Comparison of ENCODE assay signal across 8 cellular contexts in genomic region chr12:54191550-54192022, GRCh38. TPM values are rescaled to one million over a fixed set of nuclear protein-coding genes. Genes with fewer than 3 reads are reported as not detected.
DNase-seq lines count a peak whose midpoint lies in the region; ATAC-seq lines count a peak whose summit lies in the region.

No MANE protein-coding gene starts in this region.

- H3K9me3 ChIP-seq in BLaER1 treated with 17β-estradiol and CSF1 and Interleukin-3, amounts not matched to agents 10 nM and 100 nM (replicated peaks in 1 of 11): no peaks in the 10 kb centered on the region
- no peaks in the 10 kb centered on the region for H3K9me3 ChIP-seq in T-helper 17 cell (ENCODE audit: control insufficient read depth, low read length, poor library complexity, severe bottlenecking)

- H3K4me2 ChIP-seq in BLaER1 treated with 17β-estradiol and CSF1 and Interleukin-3, amounts not matched to agents 10 nM and 100 nM: peak overlapping the region in 7 of 11 experiments; percentile 4 to 76 (median 53); a peak in 13 of 22 replicates

- ATAC-seq in GM21381 (IDR thresholded peaks at IDR 0.05; ENCODE audit: unreplicated experiment) (peak; percentile 37), T-helper 17 cell (peak; percentile 75), left ventricle myocardium superior (peak; percentile 67), HG03159 (IDR thresholded peaks at IDR 0.05; ENCODE audit: unreplicated experiment) (no peak)

- DNase-seq in NCI-H1694 treated with DMSO at 0.1 percent for 48 hours (lab: John Stamatoyannopoulos, UW) (peak; percentile 81), T-helper 17 cell (peak; percentile 57 to 66 (median 64)), amniotic stem cell (lab: John Stamatoyannopoulos, UW) (peak; percentile 23), left ventricle myocardium superior (peak; percentile 81), retina (peak; percentile 93)

- H3K27me3 Mint-ChIP-seq in T-helper 17 cell: peaks cover 51% of the 10 kb centered on the region

- H4K20me1 ChIP-seq in BLaER1 treated with 17β-estradiol and CSF1 and Interleukin-3, amounts not matched to agents 10 nM and 100 nM: 0 out of 22 replicates have a peak, but pooled peaks cover 0 to 4% (median 0%) of the 10 kb centered on the region in 11 experiments

- H3K4me3 Mint-ChIP-seq in T-helper 17 cell: no peak overlapping the region

- H3K9ac ChIP-seq in BLaER1 treated with 17β-estradiol and CSF1 and Interleukin-3, amounts not matched to agents 10 nM and 100 nM: no peak overlapping the region

- H3K4me3 ChIP-seq in BLaER1 treated with 17β-estradiol and CSF1 and Interleukin-3, amounts not matched to agents 10 nM and 100 nM: no peak overlapping the region

- H3K36me3 ChIP-seq in BLaER1 treated with 17β-estradiol and CSF1 and Interleukin-3, amounts not matched to agents 10 nM and 100 nM: peaks cover 0 to 9% (median 4%) of the 10 kb centered on the region in 11 experiments; a peak in 6 of 22 replicates

- intact Hi-C loops in left ventricle myocardium superior (cut with micrococcal nuclease): no loop called here

- H3K27ac ChIP-seq in BLaER1 treated with 17β-estradiol and CSF1 and Interleukin-3, amounts not matched to agents 10 nM and 100 nM: no peak overlapping the region

- H3K4me1 ChIP-seq in BLaER1 treated with 17β-estradiol and CSF1 and Interleukin-3, amounts not matched to agents 10 nM and 100 nM: peaks cover 22 to 51% (median 36%) of the 10 kb centered on the region in 10 experiments

- H3K4me1 Mint-ChIP-seq in T-helper 17 cell: peaks cover 20% of the 10 kb centered on the region

- H3K36me3 Mint-ChIP-seq in T-helper 17 cell (ENCODE audit: low read depth): peaks cover 11% of the 10 kb centered on the region

- no peak overlapping the region for H3K27ac Mint-ChIP-seq in T-helper 17 cell

- H3K27me3 ChIP-seq in BLaER1 treated with 17β-estradiol and CSF1 and Interleukin-3, amounts not matched to agents 10 nM and 100 nM: peaks cover 44 to 51% (median 50%) of the 10 kb centered on the region in 11 experiments

RNA-seq across cellular contexts. Expression of gene SMUG1, which starts 2.8 kb away (rescaled TPM):
- total RNA-seq in T-helper 17 cell (1 to 10 TPM; 8.6 to 9.2 TPM), left ventricle myocardium superior (17.0 TPM)

Comparison
In these comparisons a context has a peak if more than half of its experiments do, and no peak if none do; other contexts are left out.
1. DNase-seq: peak in every context shown above with its lines; median percentile 93 in retina; 81 in NCI-H1694 treated with DMSO at 0.1 percent for 48 hours; 81 in left ventricle myocardium superior; 64 in T-helper 17 cell; 23 in amniotic stem cell.